Comparison of ENCODE assay signal across 21 cellular contexts in the genomic region with DNA sequence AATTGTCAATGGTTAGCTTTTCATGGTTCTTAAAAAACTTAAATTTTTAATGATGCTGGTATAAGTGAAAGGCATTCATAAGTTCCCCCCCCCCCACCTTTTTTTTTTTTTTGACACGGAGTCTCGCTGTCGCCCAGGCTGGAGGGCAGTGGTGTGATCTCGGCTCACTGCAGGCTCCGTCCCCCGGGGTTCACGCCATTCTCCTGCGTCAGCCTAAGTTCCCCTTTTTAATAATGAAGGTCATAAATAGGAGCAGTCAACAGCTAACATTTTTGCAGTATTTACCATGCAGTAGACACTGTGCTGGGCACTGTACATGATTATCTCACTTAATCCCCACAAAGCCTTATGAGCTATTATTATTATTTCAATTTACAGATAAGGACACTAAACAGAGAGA.
DNase-seq lines count a peak whose midpoint lies in the region; TF ChIP-seq lines count a peak whose summit lies in the region.
"Had no signal": no experiment of that assay in that cellular context is flagged by ENCODE, and none has a peak within 500 bp of the region (broad histone marks: within the 10 kb centered on the region; RNA-seq: fewer than 3 reads in every experiment).

No MANE protein-coding gene starts in this region.

- intact Hi-C loops in dendritic cell treated with granulocyte-macrophage colony-stimulating factor and Interleukin-4, amounts not matched to agents 40 ng/mL and 50 ng/mL, for 4 days (cut with micrococcal nuclease): no loop called here
- intact Hi-C loops in esophagus squamous epithelium (cut with DNase I): no loop called here

- no peaks in the 10 kb centered on the region for H3K4me1 Mint-ChIP-seq in dendritic cell treated with granulocyte-macrophage colony-stimulating factor and Interleukin-4, amounts not matched to agents 40 ng/mL and 50 ng/mL, for 4 days (ENCODE audit: low read depth)
- H3K4me1 Mint-ChIP-seq in neural progenitor cell: peaks cover 6% of the 10 kb centered on the region
- H3K4me1 Mint-ChIP-seq: CD4-positive, CD25-positive, alpha-beta regulatory T cell had no signal

- H4K20me1 ChIP-seq in BLaER1 (no peaks in the 10 kb centered on the region), neural progenitor cell (ENCODE audit: low read depth) (no peaks in the 10 kb centered on the region)

- 64 to 88% methylated on average over 5 to 8 of the region's 8 CpGs for WGBS in esophagus squamous epithelium, 2 donors

- H3K9me3 ChIP-seq in BLaER1 (no peaks in the 10 kb centered on the region), neutrophil (no peaks in the 10 kb centered on the region), neural progenitor cell (ENCODE audit: low read depth) (no peaks in the 10 kb centered on the region), esophagus squamous epithelium (no peaks in the 10 kb centered on the region)

- DNase-seq in NAMALWA (ENCODE audit: low spot score) (peak; percentile 8), neural progenitor cell (ENCODE audit: low spot score) (no peak), NCI-H1417 (lab: John Stamatoyannopoulos, UW) (no peak), erythroblast (lab: John Stamatoyannopoulos, UW) (no peak), esophagus squamous epithelium (lab: John Stamatoyannopoulos, UW) (no peak)
- DNase-seq: CD4-positive, CD25-positive, alpha-beta regulatory T cell; DMS153; GDM1; H7; HFFc6; NCI-H1105 treated with DMSO at 0.1 percent for 48 hours; NCI-H1694 treated with DMSO at 0.1 percent for 48 hours; NCI-H510A; NCI-H748 treated with DMSO at 0.1 percent for 48 hours; NK-92 treated with Interleukin-12 subunit alpha and Interleukin-12 subunit beta, amount 100 ng/mL, for 24 hours; RPMI8226; SIG-M5 had no signal

- H3K36me3 Mint-ChIP-seq in dendritic cell treated with granulocyte-macrophage colony-stimulating factor and Interleukin-4, amounts not matched to agents 40 ng/mL and 50 ng/mL, for 4 days (ENCODE audit: low read depth): no peaks in the 10 kb centered on the region
- no peaks in the 10 kb centered on the region for H3K36me3 Mint-ChIP-seq in neural progenitor cell
- H3K36me3 Mint-ChIP-seq: CD4-positive, CD25-positive, alpha-beta regulatory T cell had no signal

- no peaks in the 10 kb centered on the region for H3K27me3 Mint-ChIP-seq in dendritic cell treated with granulocyte-macrophage colony-stimulating factor and Interleukin-4, amounts not matched to agents 40 ng/mL and 50 ng/mL, for 4 days
- peaks cover 3% of the 10 kb centered on the region for H3K27me3 Mint-ChIP-seq in neural progenitor cell (ENCODE audit: insufficient read depth, low read depth)
- H3K27me3 Mint-ChIP-seq: CD4-positive, CD25-positive, alpha-beta regulatory T cell had no signal

- H3K27ac ChIP-seq in BLaER1 (no peak overlapping the region), neutrophil (peak overlapping the region; percentile 72), neural progenitor cell (no peak overlapping the region), esophagus squamous epithelium (no peak overlapping the region)
- H3K27ac ChIP-seq: KMS-11 had no signal

- H3K36me3 ChIP-seq in BLaER1 (no peaks in the 10 kb centered on the region), neutrophil (no peaks in the 10 kb centered on the region), neural progenitor cell (no peaks in the 10 kb centered on the region), esophagus squamous epithelium (no peaks in the 10 kb centered on the region)

- H3K27ac Mint-ChIP-seq in dendritic cell treated with granulocyte-macrophage colony-stimulating factor and Interleukin-4, amounts not matched to agents 40 ng/mL and 50 ng/mL, for 4 days: no peak overlapping the region
- no peak overlapping the region for H3K27ac Mint-ChIP-seq in neural progenitor cell
- H3K27ac Mint-ChIP-seq: CD4-positive, CD25-positive, alpha-beta regulatory T cell; HFFc6 had no signal

- peak overlapping the region; percentile 26 for H3K4me3 Mint-ChIP-seq in dendritic cell treated with granulocyte-macrophage colony-stimulating factor and Interleukin-4, amounts not matched to agents 40 ng/mL and 50 ng/mL, for 4 days
- H3K4me3 Mint-ChIP-seq in neural progenitor cell: no peak overlapping the region
- H3K4me3 Mint-ChIP-seq: HFFc6 had no signal

- no peak overlapping the region for H2AFZ ChIP-seq in neural progenitor cell (replicated peaks)

- no peaks in the 10 kb centered on the region for H3K27me3 ChIP-seq in BLaER1
- no peaks in the 10 kb centered on the region for H3K27me3 ChIP-seq in neutrophil
- H3K27me3 ChIP-seq in neural progenitor cell: no peaks in the 10 kb centered on the region
- H3K27me3 ChIP-seq in esophagus squamous epithelium: no peaks in the 10 kb centered on the region

- TF ChIP-seq CTCF in neutrophil (IDR thresholded peaks at IDR 0.05) (no peak), neural progenitor cell (IDR thresholded peaks at IDR 0.05) (no peak), esophagus squamous epithelium (IDR thresholded peaks at IDR 0.05) (no peak)

- H3F3A ChIP-seq in neural progenitor cell (ENCODE audit: low read depth): no peaks in the 10 kb centered on the region

- peaks cover 25% of the 10 kb centered on the region for H3K4me1 ChIP-seq in BLaER1
- peaks cover 31 to 34% of the 10 kb centered on the region in 2 experiments for H3K4me1 ChIP-seq in neutrophil (ENCODE audit: control insufficient read depth in 1 of 2, insufficient read depth in 1 of 2, low read depth in 1 of 2, low read length in 1 of 2)
- no peaks in the 10 kb centered on the region for H3K4me1 ChIP-seq in neural progenitor cell
- no peaks in the 10 kb centered on the region for H3K4me1 ChIP-seq in esophagus squamous epithelium

- no peak overlapping the region for H3K4me3 ChIP-seq in BLaER1
- H3K4me3 ChIP-seq in neutrophil (ENCODE audit: low read depth in 1 of 2, low read length in 1 of 2): peak overlapping the region; percentile 37 to 43
- no peak overlapping the region for H3K4me3 ChIP-seq in neural progenitor cell
- no peak overlapping the region for H3K4me3 ChIP-seq in esophagus squamous epithelium

- no peaks in the 10 kb centered on the region for H3K9me3 Mint-ChIP-seq in dendritic cell treated with granulocyte-macrophage colony-stimulating factor and Interleukin-4, amounts not matched to agents 40 ng/mL and 50 ng/mL, for 4 days
- H3K9me3 Mint-ChIP-seq in neural progenitor cell: no peaks in the 10 kb centered on the region
- H3K9me3 Mint-ChIP-seq: CD4-positive, CD25-positive, alpha-beta regulatory T cell; HFFc6 had no signal

- H3K4me2 ChIP-seq in BLaER1 (peak overlapping the region; percentile 35), neural progenitor cell (no peak overlapping the region)
- H3K4me2 ChIP-seq: KMS-11 had no signal

- TF ChIP-seq POLR2A in erythroblast (IDR thresholded peaks at IDR 0.05; ENCODE audit: low read length) (no peak), esophagus squamous epithelium (IDR thresholded peaks at IDR 0.05) (no peak)

- H3K79me2 ChIP-seq in neural progenitor cell (ENCODE audit: low read depth): no peaks in the 10 kb centered on the region

- H3K9ac ChIP-seq in BLaER1 (no peak overlapping the region), neural progenitor cell (no peak overlapping the region)
- H3K9ac ChIP-seq: KMS-11 had no signal

Comparison
In these comparisons a context has a peak if more than half of its experiments do, and no peak if none do; other contexts are left out.
1. H3K4me3 ChIP-seq: peak in neutrophil (2 of 2); none in BLaER1 (single experiment), neural progenitor cell (single experiment) and esophagus squamous epithelium (0 of 4).